In genomic region chr19:12140545-12141404, GRCh38 we compare ENCODE assay signal across 7 cellular contexts. TPM values are rescaled to one million over a fixed set of nuclear protein-coding genes. Genes with fewer than 3 reads are reported as not detected.
DNase-seq lines count a peak whose midpoint lies in the region; ATAC-seq and TF ChIP-seq lines count a peak whose summit lies in the region.

No MANE protein-coding gene starts in this region.

- H3K4me3 ChIP-seq in ectodermal cell (ENCODE audit: insufficient read depth, low read depth, low read length), result peak overlapping the region; percentile 84

- H3K4me1 ChIP-seq in ectodermal cell (ENCODE audit: control insufficient read depth, insufficient read depth, low read length), result peaks cover 6% of the 10 kb centered on the region

- 40 to 45% methylated on average over 16 to 17 of the region's 17 CpGs for WGBS in ectodermal cell, 2 experiments

- H3K9me3 ChIP-seq in ectodermal cell (ENCODE audit: control insufficient read depth, low read length), result no peaks in the 10 kb centered on the region

- TF ChIP-seq CTCF in activated CD8-positive, alpha-beta T cell treated with anti-CD3 and anti-CD28 coated beads for 36 hours (IDR thresholded peaks at IDR 0.05), result peak; percentile 86

- peaks cover 7% of the 10 kb centered on the region for H3K9me3 Mint-ChIP-seq in activated CD8-positive, alpha-beta T cell treated with anti-CD3 and anti-CD28 coated beads for 36 hours

- peaks cover 21% of the 10 kb centered on the region for H3K36me3 Mint-ChIP-seq in activated CD8-positive, alpha-beta T cell treated with anti-CD3 and anti-CD28 coated beads for 36 hours (ENCODE audit: low read depth)

- intact Hi-C loops in activated CD8-positive, alpha-beta T cell treated with anti-CD3 and anti-CD28 coated beads for 36 hours (cut with micrococcal nuclease), result loop anchor here (2.0 to 5.0 kb wide), 5 partner anchors 50 to 343 kb away; partner anchors contain the start of genes ZNF491 and ZNF763

- ATAC-seq in GM18505 (IDR thresholded peaks at IDR 0.05; ENCODE audit: unreplicated experiment), result peak; percentile 14
- peak; percentile 68 for ATAC-seq in HG03565 (IDR thresholded peaks at IDR 0.05; ENCODE audit: unreplicated experiment)
- peak; percentile 57 for ATAC-seq in activated CD8-positive, alpha-beta T cell treated with anti-CD3 and anti-CD28 coated beads for 36 hours

- peak; percentile 82 for DNase-seq in NCI-H774 (lab: John Stamatoyannopoulos, UW)
- DNase-seq in activated CD8-positive, alpha-beta T cell treated with anti-CD3 and anti-CD28 coated beads for 36 hours, result peak; percentile 92
- peak; percentile 75 to 83 for DNase-seq in lung microvascular endothelial cell (ENCODE audit: low read depth in 2 of 2)
- DNase-seq in stimulated activated CD4-positive, alpha-beta T cell treated with anti-CD3 and anti-CD28 coated beads, TNF-alpha, amount 100 ng/mL, for 1 hour (ENCODE audit: low read depth in 3 of 3, low spot score in 1 of 3), result peak; percentile 62 to 78 (median 68)

- peak; percentile 18 for TF ChIP-seq POLR2A in GM18505 (IDR thresholded peaks at IDR 0.05; ENCODE audit: borderline replicate concordance, extremely low read depth, insufficient read depth, insufficient read length)

- POLR2A ChIA-PET in activated CD8-positive, alpha-beta T cell treated with anti-CD3 and anti-CD28 coated beads for 36 hours (lab: Charles Lee), result interaction anchor here (0.7 to 1.8 kb wide), 9 partner anchors 28 to 217 kb away, joined by 3 to 5 read pairs (median 4); partner anchors contain the start of genes ZNF563 and ZNF700

- H3K27me3 Mint-ChIP-seq in activated CD8-positive, alpha-beta T cell treated with anti-CD3 and anti-CD28 coated beads for 36 hours, result no peaks in the 10 kb centered on the region

- peaks cover 55% of the 10 kb centered on the region for H3K36me3 ChIP-seq in ectodermal cell (ENCODE audit: control insufficient read depth, insufficient read depth, low read length)

- CTCF ChIA-PET in activated CD8-positive, alpha-beta T cell treated with anti-CD3 and anti-CD28 coated beads for 36 hours (lab: Charles Lee), result interaction anchor here (0.6 to 7.9 kb wide), 34 partner anchors 9 to 343 kb away, joined by 3 to 136 read pairs (median 5); partner anchors contain the start of genes ZNF136, ZNF491, ZNF625 and ZNF700

- H3K4me3 Mint-ChIP-seq in activated CD8-positive, alpha-beta T cell treated with anti-CD3 and anti-CD28 coated beads for 36 hours, result peak overlapping the region; percentile 91

- H3K27me3 ChIP-seq in ectodermal cell (ENCODE audit: control insufficient read depth, insufficient read depth, low read length, poor library complexity, severe bottlenecking), result no peaks in the 10 kb centered on the region

- no peak overlapping the region for H3K27ac Mint-ChIP-seq in activated CD8-positive, alpha-beta T cell treated with anti-CD3 and anti-CD28 coated beads for 36 hours

- peak overlapping the region; percentile 99 for H3K27ac ChIP-seq in ectodermal cell (ENCODE audit: insufficient read depth, low read depth, low read length, poor library complexity, severe bottlenecking)

- H3K4me1 Mint-ChIP-seq in activated CD8-positive, alpha-beta T cell treated with anti-CD3 and anti-CD28 coated beads for 36 hours (ENCODE audit: low read depth), result peaks cover 33% of the 10 kb centered on the region

RNA-seq across cellular contexts. Expression of gene ZNF20, which starts 0.6 kb away (rescaled TPM):
- 1 to 10 TPM; 2.0 to 3.0 TPM for total RNA-seq in activated CD8-positive, alpha-beta T cell treated with anti-CD3 and anti-CD28 coated beads for 36 hours
- polyA plus RNA-seq in ectodermal cell (2013, experiment 1 of 4), result 13.2 TPM
- polyA plus RNA-seq in ectodermal cell (2013, experiment 2 of 4), result 11.2 TPM
- 9.8 TPM for polyA plus RNA-seq in ectodermal cell (2013, experiment 3 of 4)
- polyA plus RNA-seq in ectodermal cell (2013, experiment 4 of 4), result 11.6 TPM
- total RNA-seq in lung microvascular endothelial cell, result 2.2 and 3.2 TPM in 2 replicates

RNA-seq across cellular contexts. Expression of gene ZNF625, which starts 15.8 kb away (rescaled TPM):
- 1 to 10 TPM; 3.9 to 4.6 TPM for total RNA-seq in activated CD8-positive, alpha-beta T cell treated with anti-CD3 and anti-CD28 coated beads for 36 hours
- polyA plus RNA-seq in ectodermal cell (2013, experiment 1 of 4), result 21.1 TPM
- 21.4 TPM for polyA plus RNA-seq in ectodermal cell (2013, experiment 2 of 4)
- polyA plus RNA-seq in ectodermal cell (2013, experiment 3 of 4), result 16.3 TPM
- polyA plus RNA-seq in ectodermal cell (2013, experiment 4 of 4), result 13.6 TPM
- total RNA-seq in lung microvascular endothelial cell, result 7.4 and 11.7 TPM in 2 replicates

RNA-seq across cellular contexts. Expression of gene ZNF136, which starts 22.1 kb away (rescaled TPM):
- total RNA-seq in activated CD8-positive, alpha-beta T cell treated with anti-CD3 and anti-CD28 coated beads for 36 hours, result 10 to 100 TPM; 10.2 to 10.3 TPM
- 12.3 TPM for polyA plus RNA-seq in ectodermal cell (2013, experiment 1 of 4)
- 14.0 TPM for polyA plus RNA-seq in ectodermal cell (2013, experiment 2 of 4)
- polyA plus RNA-seq in ectodermal cell (2013, experiment 3 of 4), result 11.1 TPM
- polyA plus RNA-seq in ectodermal cell (2013, experiment 4 of 4), result 11.3 TPM
- total RNA-seq in lung microvascular endothelial cell, result 3.5 and 6.7 TPM in 2 replicates

Comparison
In these comparisons a context has a peak if more than half of its experiments do, and no peak if none do; other contexts are left out.
1. Peak in every context shown above with its lines: DNase-seq, ATAC-seq, H3K4me3 ChIP-seq and H3K27ac ChIP-seq.
2. ATAC-seq: peak in every context shown above with its lines; median percentile 68 in HG03565; 57 in activated CD8-positive, alpha-beta T cell treated with anti-CD3 and anti-CD28 coated beads for 36 hours; 14 in GM18505.